ENCODE assay signal across 24 cellular contexts in the genomic region with DNA sequence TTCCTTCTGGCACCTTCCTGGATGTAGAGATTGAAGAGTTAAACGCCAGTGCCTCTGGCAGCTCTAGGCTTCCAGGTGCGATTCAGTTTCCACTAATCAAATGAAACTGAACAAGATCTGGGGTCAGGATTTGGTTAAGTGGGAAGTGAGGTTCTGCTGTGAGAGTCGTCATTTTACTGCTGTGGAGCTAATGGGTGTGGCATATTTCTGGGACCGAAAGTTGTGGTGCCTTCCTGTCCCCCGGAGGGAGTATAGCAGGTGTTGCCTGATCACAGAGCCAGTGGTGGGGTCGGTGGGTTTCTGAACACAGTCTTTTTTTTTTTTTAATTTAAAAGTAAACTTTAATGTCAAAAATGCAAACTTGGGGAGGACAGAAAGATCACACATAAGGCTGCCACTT. TPM values are rescaled to one million over a fixed set of nuclear protein-coding genes. Genes with fewer than 3 reads are reported as not detected.
"Had no signal": no experiment of that assay in that cellular context is flagged by ENCODE, and none has a peak within 500 bp of the region (broad histone marks: within the 10 kb centered on the region; RNA-seq: fewer than 3 reads in every experiment).

No MANE protein-coding gene starts in this region.

- H3K9me3 ChIP-seq: MG63, SJSA1, SK-N-SH had no signal

- H3K4me2 ChIP-seq: SK-N-SH had no signal

- H3K4me3 ChIP-seq: MG63, SJSA1 had no signal

- DNase-seq: Karpas-422, KG1, MG63, NCI-H1092, NCI-H1105 treated with DMSO at 0.1 percent for 48 hours, NCI-H1417 treated with DMSO at 0.1 percent for 48 hours, NCI-H146, NCI-H1694 treated with DMSO at 0.1 percent for 48 hours, NCI-H1930, NCI-H2081, NCI-H2107, NCI-H2171 treated with DMSO at 0.1 percent for 48 hours, NCI-H345, NCI-H524, NCI-H526 treated with DMSO at 0.1 percent for 48 hours, NCI-H748 treated with DMSO at 0.1 percent for 48 hours, Right ventricle myocardium superior, RPMI8226, SIG-M5, SK-N-SH, SW 1271 had no signal

- H3K36me3 ChIP-seq: MG63, SJSA1 had no signal

- H3K9ac ChIP-seq: SK-N-SH had no signal

- FAIRE-seq: RCC 7860 had no signal

- H3K27ac ChIP-seq: SJSA1 had no signal

RNA-seq across cellular contexts. Expression of a gene that starts 37.0 kb away (rescaled TPM):
- total RNA-seq: HT-29 had no signal

RNA-seq across cellular contexts. Expression of a gene that starts 47.0 kb away (rescaled TPM):
- total RNA-seq: HT-29 had no signal
